In the genomic region with DNA sequence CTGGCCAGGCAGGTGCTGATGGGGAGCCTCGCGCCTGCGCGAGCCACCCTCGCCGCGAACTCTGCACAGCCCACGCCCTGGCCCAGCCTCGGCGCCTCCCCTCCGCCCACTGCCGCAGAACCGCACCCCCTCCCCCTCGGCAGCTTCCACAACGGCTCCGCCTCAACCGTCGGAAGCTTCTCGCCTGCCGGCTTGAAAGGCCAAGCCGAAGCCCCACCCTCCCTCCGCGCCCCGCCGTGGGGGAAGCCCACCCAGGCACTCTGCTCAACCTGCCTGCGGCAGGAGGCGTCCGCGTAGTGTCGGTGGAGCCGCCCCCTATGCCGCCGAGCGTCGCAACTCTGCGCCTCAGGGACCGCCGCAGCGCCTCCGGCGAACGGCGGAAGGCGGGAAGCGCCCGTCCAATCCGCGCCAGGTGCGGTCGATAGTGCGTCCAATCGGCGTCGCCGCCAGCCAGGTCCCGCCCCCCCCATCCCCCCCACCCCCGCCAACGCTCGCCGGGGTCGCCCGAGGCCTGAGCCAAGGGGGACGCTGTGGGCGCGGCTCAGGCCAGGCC, we compare ENCODE assay signal across 8 cellular contexts. TPM values are rescaled to one million over a fixed set of nuclear protein-coding genes. Genes with fewer than 3 reads are reported as not detected.
DNase-seq lines count a peak whose midpoint lies in the region; ATAC-seq and TF ChIP-seq lines count a peak whose summit lies in the region.

A gene with protein sequence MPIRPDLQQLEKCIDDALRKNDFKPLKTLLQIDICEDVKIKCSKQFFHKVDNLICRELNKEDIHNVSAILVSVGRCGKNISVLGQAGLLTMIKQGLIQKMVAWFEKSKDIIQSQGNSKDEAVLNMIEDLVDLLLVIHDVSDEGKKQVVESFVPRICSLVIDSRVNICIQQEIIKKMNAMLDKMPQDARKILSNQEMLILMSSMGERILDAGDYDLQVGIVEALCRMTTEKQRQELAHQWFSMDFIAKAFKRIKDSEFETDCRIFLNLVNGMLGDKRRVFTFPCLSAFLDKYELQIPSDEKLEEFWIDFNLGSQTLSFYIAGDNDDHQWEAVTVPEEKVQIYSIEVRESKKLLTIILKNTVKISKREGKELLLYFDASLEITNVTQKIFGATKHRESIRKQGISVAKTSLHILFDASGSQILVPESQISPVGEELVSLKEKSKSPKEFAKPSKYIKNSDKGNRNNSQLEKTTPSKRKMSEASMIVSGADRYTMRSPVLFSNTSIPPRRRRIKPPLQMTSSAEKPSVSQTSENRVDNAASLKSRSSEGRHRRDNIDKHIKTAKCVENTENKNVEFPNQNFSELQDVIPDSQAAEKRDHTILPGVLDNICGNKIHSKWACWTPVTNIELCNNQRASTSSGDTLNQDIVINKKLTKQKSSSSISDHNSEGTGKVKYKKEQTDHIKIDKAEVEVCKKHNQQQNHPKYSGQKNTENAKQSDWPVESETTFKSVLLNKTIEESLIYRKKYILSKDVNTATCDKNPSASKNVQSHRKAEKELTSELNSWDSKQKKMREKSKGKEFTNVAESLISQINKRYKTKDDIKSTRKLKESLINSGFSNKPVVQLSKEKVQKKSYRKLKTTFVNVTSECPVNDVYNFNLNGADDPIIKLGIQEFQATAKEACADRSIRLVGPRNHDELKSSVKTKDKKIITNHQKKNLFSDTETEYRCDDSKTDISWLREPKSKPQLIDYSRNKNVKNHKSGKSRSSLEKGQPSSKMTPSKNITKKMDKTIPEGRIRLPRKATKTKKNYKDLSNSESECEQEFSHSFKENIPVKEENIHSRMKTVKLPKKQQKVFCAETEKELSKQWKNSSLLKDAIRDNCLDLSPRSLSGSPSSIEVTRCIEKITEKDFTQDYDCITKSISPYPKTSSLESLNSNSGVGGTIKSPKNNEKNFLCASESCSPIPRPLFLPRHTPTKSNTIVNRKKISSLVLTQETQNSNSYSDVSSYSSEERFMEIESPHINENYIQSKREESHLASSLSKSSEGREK (N-terminal part only) (minus strand): TSS at position 342 of the 553 bp plus-strand sequence. CDS start 11,224 bp downstream, outside the sequence.

- H3K9me3 Mint-ChIP-seq in IgD-negative memory B cell (no peaks in the 10 kb centered on the region), neural progenitor cell (no peaks in the 10 kb centered on the region)
- no peaks in the 10 kb centered on the region for H3K9me3 Mint-ChIP-seq in activated T-cell treated with anti-CD3 and anti-CD28 coated beads, Interleukin-2, amount 50 U/mL, for 4 hours

- H3K27me3 Mint-ChIP-seq in IgD-negative memory B cell (no peaks in the 10 kb centered on the region), neural progenitor cell (ENCODE audit: insufficient read depth, low read depth) (peaks cover 6% of the 10 kb centered on the region)
- H3K27me3 Mint-ChIP-seq in activated T-cell treated with anti-CD3 and anti-CD28 coated beads, Interleukin-2, amount 50 U/mL, for 4 hours (ENCODE audit: low read depth) = no peaks in the 10 kb centered on the region

- no peaks in the 10 kb centered on the region for H4K20me1 ChIP-seq in neural progenitor cell (ENCODE audit: low read depth)

- TF ChIP-seq CTCF in fibroblast of mammary gland (conservative IDR thresholded peaks at IDR 0.05; ENCODE audit: control insufficient read depth, insufficient read depth, low read depth, low read length) (no peak), neural progenitor cell (IDR thresholded peaks at IDR 0.05) (no peak), thyroid gland (IDR thresholded peaks at IDR 0.05) (no peak)

- H3K27me3 ChIP-seq in neural progenitor cell (peaks cover 52% of the 10 kb centered on the region), thyroid gland (no peaks in the 10 kb centered on the region)

- H3K9me3 ChIP-seq in neural progenitor cell (ENCODE audit: low read depth) (no peaks in the 10 kb centered on the region), thyroid gland (no peaks in the 10 kb centered on the region)

- intact Hi-C loops in thyroid gland (cut with DNase I) = no loop called here

- no peak within 1 kb of the TSS for H3K9ac ChIP-seq in neural progenitor cell

- H3K36me3 ChIP-seq in neural progenitor cell (no peaks in the 10 kb centered on the region), thyroid gland (no peaks in the 10 kb centered on the region)

- peak within 1 kb of the TSS in 2 of 3 donors; percentile 23 to 67 for H3K27ac Mint-ChIP-seq in IgD-negative memory B cell
- no peak within 1 kb of the TSS for H3K27ac Mint-ChIP-seq in neural progenitor cell

- H3K4me3 Mint-ChIP-seq in IgD-negative memory B cell = peak within 1 kb of the TSS; percentile 60 to 87 (median 79)
- H3K4me3 Mint-ChIP-seq in activated T-cell treated with anti-CD3 and anti-CD28 coated beads, Interleukin-2, amount 50 U/mL, for 4 hours = peak within 1 kb of the TSS; percentile 77
- H3K4me3 Mint-ChIP-seq in neural progenitor cell = peak within 1 kb of the TSS; percentile 82

- 46 to 48% methylated on average over 14 to 37 of the region's 65 CpGs for WGBS in thyroid gland, 2 donors

- H3K4me1 Mint-ChIP-seq in IgD-negative memory B cell (peaks cover 10 to 25% (median 22%) of the 10 kb centered on the region in 3 donors), neural progenitor cell (peaks cover 26% of the 10 kb centered on the region)
- peaks cover 21% of the 10 kb centered on the region for H3K4me1 Mint-ChIP-seq in activated T-cell treated with anti-CD3 and anti-CD28 coated beads, Interleukin-2, amount 50 U/mL, for 4 hours (ENCODE audit: low read depth)

- peak within 1 kb of the TSS; percentile 78 for H3K4me2 ChIP-seq in neural progenitor cell

- no peaks in the 10 kb centered on the region for H3F3A ChIP-seq in neural progenitor cell (ENCODE audit: low read depth)

- H3K27ac ChIP-seq in neural progenitor cell (no peak within 1 kb of the TSS), thyroid gland (peak within 1 kb of the TSS in 2 of 3 donors; percentile 41 to 74)

- peak within 1 kb of the TSS; percentile 91 for H2AFZ ChIP-seq in neural progenitor cell (replicated peaks)

- H3K36me3 Mint-ChIP-seq in IgD-negative memory B cell (peaks cover 6% of the 10 kb centered on the region), neural progenitor cell (peaks cover 2% of the 10 kb centered on the region)
- no peaks in the 10 kb centered on the region for H3K36me3 Mint-ChIP-seq in activated T-cell treated with anti-CD3 and anti-CD28 coated beads, Interleukin-2, amount 50 U/mL, for 4 hours (ENCODE audit: insufficient read depth)

- ATAC-seq in activated T-cell treated with anti-CD3 and anti-CD28 coated beads, Interleukin-2, amount 50 U/mL, for 4 hours = peak; percentile 75 to 84
- no peak for ATAC-seq in HG02884 (IDR thresholded peaks at IDR 0.05; ENCODE audit: unreplicated experiment)

- H3K4me3 ChIP-seq in GM08714 (ENCODE audit: low read length) (peak within 1 kb of the TSS; percentile 71), fibroblast of mammary gland (ENCODE audit: control insufficient read depth, low read depth, low read length) (peak within 1 kb of the TSS; percentile 49), neural progenitor cell (peak within 1 kb of the TSS; percentile 56), thyroid gland (replicated peaks in 1 of 3) (peak within 1 kb of the TSS in 2 of 3 donors; percentile 49 to 55)

- no peak for TF ChIP-seq POLR2A in thyroid gland (IDR thresholded peaks at IDR 0.05)

- H3K4me1 ChIP-seq in neural progenitor cell (no peaks in the 10 kb centered on the region), thyroid gland (peaks cover 5 to 12% of the 10 kb centered on the region in 2 donors)

- no peaks in the 10 kb centered on the region for H3K79me2 ChIP-seq in neural progenitor cell (ENCODE audit: low read depth)

- peak; percentile 55 for DNase-seq in activated T-cell treated with anti-CD3 and anti-CD28 coated beads, Interleukin-2, amount 50 U/mL, for 4 hours
- DNase-seq in fibroblast of mammary gland (ENCODE audit: low read depth) = peak; percentile 35
- DNase-seq in neural progenitor cell (ENCODE audit: low spot score) = no peak
- DNase-seq in thyroid gland = peak; percentile 17 to 31
- no peak for DNase-seq in AML-193 (lab: John Stamatoyannopoulos, UW)

RNA-seq across cellular contexts. Expression of the gene that starts here (rescaled TPM):
- 0.56 TPM for polyA plus RNA-seq in IgD-negative memory B cell
- 1 to 10 TPM; 1.1 to 2.5 (median 2.1) TPM for total RNA-seq in activated T-cell treated with anti-CD3 and anti-CD28 coated beads, Interleukin-2, amount 50 U/mL, for 4 hours
- total RNA-seq in neural progenitor cell (ENCODE audit: low replicate concordance) (0.06 and 0.88 TPM in 2 replicates), thyroid gland (1 to 10 TPM; 1.9 to 8.5 (median 5.9) TPM)

Comparison
In these comparisons a context has a peak if more than half of its experiments do, and no peak if none do; other contexts are left out.
1. DNase-seq: peak in activated T-cell treated with anti-CD3 and anti-CD28 coated beads, Interleukin-2, amount 50 U/mL, for 4 hours (single experiment), fibroblast of mammary gland (single experiment) and thyroid gland (2 of 2); none in neural progenitor cell (single experiment) and AML-193 (0 of 2).
2. Peak in every context shown above with its lines, with median percentiles within 50 percentile points of each other: H3K4me3 ChIP-seq and H3K4me3 Mint-ChIP-seq.